Comparison of ENCODE assay signal across 17 cellular contexts in the genomic region with DNA sequence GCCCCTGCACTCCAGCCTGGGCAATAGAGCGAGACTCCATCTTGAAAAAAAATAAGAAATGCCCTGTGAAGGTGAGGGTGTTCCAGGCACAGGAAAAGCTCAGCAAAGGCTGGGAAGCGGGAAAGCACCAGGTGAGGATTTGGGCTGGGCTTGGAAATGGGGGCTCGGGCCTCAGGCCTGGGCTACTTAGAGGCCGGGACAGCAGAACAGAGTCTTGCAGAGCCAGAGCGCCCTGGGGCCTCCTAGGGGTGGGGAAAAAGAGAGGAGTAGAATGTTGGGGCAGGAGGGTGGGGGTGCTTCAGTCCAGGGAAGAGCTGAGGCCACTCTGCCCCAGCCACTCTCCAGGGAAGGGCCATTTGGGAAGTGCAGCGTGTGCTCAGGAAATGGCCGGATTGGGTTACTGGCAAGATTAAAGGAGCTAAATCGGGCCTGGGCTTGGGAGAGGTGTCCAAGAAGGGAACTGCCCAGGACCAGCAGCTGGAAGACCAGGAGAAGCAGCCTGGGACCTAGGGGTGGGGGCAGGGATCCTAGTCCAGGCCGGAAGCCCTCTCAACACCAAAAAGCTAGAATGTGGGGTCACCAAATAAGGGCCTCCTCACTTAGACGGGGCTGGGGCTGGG. TPM values are rescaled to one million over a fixed set of nuclear protein-coding genes. Genes with fewer than 3 reads are reported as not detected.
DNase-seq lines count a peak whose midpoint lies in the region.
"Had no signal": no experiment of that assay in that cellular context is flagged by ENCODE, and none has a peak within 500 bp of the region (broad histone marks: within the 10 kb centered on the region; RNA-seq: fewer than 3 reads in every experiment).

No MANE protein-coding gene starts in this region.

- no peak overlapping the region for H2AFZ ChIP-seq in Karpas-422 (ENCODE audit: low read length)

- H3K4me3 ChIP-seq in HUES6 (ENCODE audit: low read depth, low read length) (no peak overlapping the region), esophagus (ENCODE audit: low read depth in 1 of 2, low read length in 2 of 2) (no peak overlapping the region), mesodermal cell (ENCODE audit: extremely low read depth, insufficient read depth, low read length, poor library complexity, severe bottlenecking) (no peak overlapping the region), skeletal muscle satellite cell (ENCODE audit: low read length) (no peak overlapping the region), Karpas-422 (ENCODE audit: low read length) (no peak overlapping the region)
- H3K4me3 ChIP-seq: lung, upper lobe of right lung had no signal

- H3K9ac ChIP-seq in HUES6 (ENCODE audit: low read length) (peak overlapping the region; percentile 42), skeletal muscle satellite cell (ENCODE audit: low read depth, low read length) (peak overlapping the region; percentile 67), Karpas-422 (ENCODE audit: low read length) (no peak overlapping the region)

- WGBS in esophagus, 2 donors, result 78 to 80% methylated on average over 10 of the region's 10 CpGs
- WGBS in mesodermal cell (ENCODE audit: insufficient coverage in 2 of 2), 2 experiments, result 83 to 84% methylated on average over 8 to 9 of the region's 10 CpGs

- no peaks in the 10 kb centered on the region for H3K79me2 ChIP-seq in Karpas-422 (ENCODE audit: low read length)

- peaks cover 38% of the 10 kb centered on the region for H3K4me1 ChIP-seq in HUES6 (ENCODE audit: control insufficient read depth, insufficient read depth, low read length)
- no peaks in the 10 kb centered on the region for H3K4me1 ChIP-seq in esophagus (ENCODE audit: control insufficient read depth in 2 of 2, insufficient read depth in 2 of 2, low read length in 1 of 2)
- H3K4me1 ChIP-seq in mesodermal cell (ENCODE audit: control insufficient read depth, insufficient read depth, low read length, poor library complexity, severe bottlenecking), result peaks cover 80% of the 10 kb centered on the region
- H3K4me1 ChIP-seq in skeletal muscle satellite cell (ENCODE audit: control insufficient read depth, insufficient read depth, low read length), result peaks cover 39% of the 10 kb centered on the region
- H3K4me1 ChIP-seq in Karpas-422 (ENCODE audit: low read length), result no peaks in the 10 kb centered on the region
- H3K4me1 ChIP-seq: upper lobe of right lung had no signal

- H3K27me3 ChIP-seq in HUES6 (ENCODE audit: control insufficient read depth, insufficient read depth, low read length), result no peaks in the 10 kb centered on the region
- H3K27me3 ChIP-seq in esophagus (ENCODE audit: control insufficient read depth in 1 of 2, insufficient read depth in 2 of 2, low read length in 2 of 2), result no peaks in the 10 kb centered on the region
- no peaks in the 10 kb centered on the region for H3K27me3 ChIP-seq in skeletal muscle satellite cell (ENCODE audit: control insufficient read depth, insufficient read depth, low read length)
- H3K27me3 ChIP-seq in Karpas-422 (ENCODE audit: low read length), result no peaks in the 10 kb centered on the region
- H3K27me3 ChIP-seq: upper lobe of right lung had no signal

- no peak overlapping the region for H3K27ac ChIP-seq in HUES6 (ENCODE audit: low read depth, low read length)
- peak overlapping the region; percentile 45 to 85 for H3K27ac ChIP-seq in esophagus (ENCODE audit: low read depth in 2 of 2, low read length in 1 of 2)
- H3K27ac ChIP-seq in mesodermal cell (ENCODE audit: low read depth, low read length, severe bottlenecking), result peak overlapping the region; percentile 29
- no peak overlapping the region for H3K27ac ChIP-seq in Karpas-422 (ENCODE audit: low read length)
- H3K27ac ChIP-seq: neutrophil, upper lobe of right lung had no signal

- no peaks in the 10 kb centered on the region for H3K36me3 ChIP-seq in HUES6 (ENCODE audit: control insufficient read depth, insufficient read depth, low read length)
- no peaks in the 10 kb centered on the region for H3K36me3 ChIP-seq in esophagus (ENCODE audit: control insufficient read depth in 2 of 2, insufficient read depth in 2 of 2, low read length in 1 of 2)
- no peaks in the 10 kb centered on the region for H3K36me3 ChIP-seq in mesodermal cell (ENCODE audit: control insufficient read depth, insufficient read depth, low read length)
- no peaks in the 10 kb centered on the region for H3K36me3 ChIP-seq in skeletal muscle satellite cell (ENCODE audit: insufficient read depth, low read length)
- H3K36me3 ChIP-seq in Karpas-422 (ENCODE audit: insufficient read depth, low read length), result no peaks in the 10 kb centered on the region
- H3K36me3 ChIP-seq: neutrophil, upper lobe of right lung had no signal

- no peaks in the 10 kb centered on the region for H3K9me2 ChIP-seq in Karpas-422 (replicated peaks; ENCODE audit: insufficient read depth, low read length)

- H3K4me2 ChIP-seq in skeletal muscle satellite cell (ENCODE audit: low read length) (peak overlapping the region; percentile 38), Karpas-422 (ENCODE audit: low read depth, low read length, poor library complexity, severe bottlenecking) (no peak overlapping the region)

- DNase-seq in medulla oblongata (ENCODE audit: extremely low spot score), result no peak
- no peak for DNase-seq in NCI-H524 (lab: John Stamatoyannopoulos, UW)
- no peak for DNase-seq in Karpas-422
- no peak for DNase-seq in NCI-H2029 (lab: John Stamatoyannopoulos, UW)
- DNase-seq: activated CD4-positive, alpha-beta memory T cell treated with anti-CD3 and anti-CD28 coated beads, Interleukin-2, amount 10 ng/mL, durations not matched to agents 7 days and 5 days; CD8-positive, alpha-beta T cell; NCI-H1092 treated with DMSO at 0.1 percent for 48 hours; NCI-H2171; SW 1271; upper lobe of right lung had no signal

- H3K9me3 ChIP-seq in HUES6 (ENCODE audit: control insufficient read depth, insufficient read depth, low read depth, low read length) (no peaks in the 10 kb centered on the region), esophagus (ENCODE audit: control insufficient read depth in 2 of 2, insufficient read depth in 1 of 2, low read depth in 1 of 2, low read length in 1 of 2) (no peaks in the 10 kb centered on the region), mesodermal cell (ENCODE audit: control insufficient read depth, low read length) (no peaks in the 10 kb centered on the region), skeletal muscle satellite cell (replicated peaks; ENCODE audit: low read length) (no peaks in the 10 kb centered on the region), Karpas-422 (ENCODE audit: low read length) (no peaks in the 10 kb centered on the region)
- H3K9me3 ChIP-seq: neutrophil, upper lobe of right lung had no signal

- no peaks in the 10 kb centered on the region for H4K20me1 ChIP-seq in Karpas-422 (ENCODE audit: insufficient read depth, low read depth, low read length)

RNA-seq across cellular contexts. Expression of a gene that starts 13.8 kb away (rescaled TPM):
- polyA plus RNA-seq in esophagus, result 100 to 1,000 TPM; 672 to 686 TPM
- polyA plus RNA-seq in mesodermal cell (2013, experiment 1 of 2), result 4.8 TPM
- polyA plus RNA-seq in mesodermal cell (2013, experiment 2 of 2), result 5.1 TPM
- 73.8 and 446 TPM in 2 replicates for total RNA-seq in skeletal muscle satellite cell (2012; rRNA removed)
- not detected in 2 replicates for total RNA-seq in Karpas-422 (2014; rRNA removed; shearing (Covaris generic); ENCODE audit: low replicate concordance)
- total RNA-seq: activated CD4-positive, alpha-beta memory T cell treated with anti-CD3 and anti-CD28 coated beads, Interleukin-2, amount 10 ng/mL, durations not matched to agents 7 days and 5 days; CD8-positive, alpha-beta T cell; endothelial cell of umbilical vein had no signal
- polyA plus RNA-seq: endothelial cell of umbilical vein had no signal

RNA-seq across cellular contexts. Expression of a gene that starts 16.7 kb away (rescaled TPM):
- 10 to 100 TPM; 46.2 to 49.6 TPM for polyA plus RNA-seq in esophagus
- polyA plus RNA-seq in mesodermal cell (2013, experiment 1 of 2), result 63.0 TPM
- 50.6 TPM for polyA plus RNA-seq in mesodermal cell (2013, experiment 2 of 2)
- 69.5 and 79.3 TPM in 2 replicates for total RNA-seq in skeletal muscle satellite cell (2012; rRNA removed)
- 74.6 and 77.9 TPM in 2 replicates for total RNA-seq in Karpas-422 (2014; rRNA removed; shearing (Covaris generic); ENCODE audit: low replicate concordance)

RNA-seq across cellular contexts. Expression of a gene that starts 30.2 kb away (rescaled TPM):
- polyA plus RNA-seq in esophagus, result 10 to 100 TPM; 22.3 to 37.7 TPM
- polyA plus RNA-seq in mesodermal cell (2013, experiment 1 of 2), result 46.3 TPM
- 41.5 TPM for polyA plus RNA-seq in mesodermal cell (2013, experiment 2 of 2)
- total RNA-seq in skeletal muscle satellite cell (2012; rRNA removed), result 9.6 and 11.4 TPM in 2 replicates
- not detected in 2 replicates for total RNA-seq in Karpas-422 (2014; rRNA removed; shearing (Covaris generic); ENCODE audit: low replicate concordance)

Comparison
In these comparisons a context has a peak if more than half of its experiments do, and no peak if none do; other contexts are left out.
1. H3K27ac ChIP-seq: peak in esophagus (2 of 2) and mesodermal cell (single experiment); none in HUES6 (single experiment) and Karpas-422 (single experiment).